Comparison of ENCODE assay signal across 8 cellular contexts in the genomic region with DNA sequence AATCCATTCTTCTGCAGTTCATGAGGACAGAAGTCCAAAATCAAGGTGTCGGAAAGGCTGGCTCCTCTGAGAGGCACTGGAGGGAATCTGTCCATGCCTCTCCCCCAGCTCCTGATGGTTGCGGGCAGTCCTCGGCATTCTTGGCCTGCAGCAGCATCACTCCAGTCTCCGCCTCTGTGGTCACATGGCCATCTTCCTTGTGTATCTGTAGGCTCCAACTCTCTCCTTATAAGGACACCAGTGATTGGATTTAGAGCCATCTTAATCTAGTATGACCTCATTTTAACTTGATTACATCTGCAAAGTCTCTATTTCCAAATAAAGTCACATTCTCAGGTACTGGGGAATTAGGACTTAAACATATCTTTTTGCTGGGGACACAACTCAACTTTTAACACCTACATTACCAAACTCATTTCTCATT. TPM values are rescaled to one million over a fixed set of nuclear protein-coding genes. Genes with fewer than 3 reads are reported as not detected.
A peak's percentile ranks its signal among the peaks of the same experiment; 100 is the strongest.
DNase-seq lines count a peak whose midpoint lies in the region; ATAC-seq and TF ChIP-seq lines count a peak whose summit lies in the region.

No MANE protein-coding gene starts in this region.

- no peaks in the 10 kb centered on the region for H3K36me3 Mint-ChIP-seq in neural crest cell (ENCODE audit: low read depth)
- H3K36me3 Mint-ChIP-seq in activated naive CD4-positive, alpha-beta T cell treated with anti-CD3 and anti-CD28 coated beads, Interleukin-2, amount 10 ng/mL, durations not matched to agents 7 days and 5 days: no peaks in the 10 kb centered on the region

- no peaks in the 10 kb centered on the region for H3K27me3 ChIP-seq in AG04450 (ENCODE audit: control insufficient read depth, insufficient read depth, low read length)

- no peaks in the 10 kb centered on the region for H3K9me3 ChIP-seq in AG04450 (ENCODE audit: control insufficient read depth, insufficient read depth, low read length)

- no peak for ATAC-seq in esophagus mucosa

- TF ChIP-seq CTCF in AG04450 (IDR thresholded peaks at IDR 0.05; ENCODE audit: low read depth, low read length) (no peak), fibroblast of pulmonary artery (IDR thresholded peaks at IDR 0.05; ENCODE audit: low read length, missing control alignments) (no peak), neural crest cell (conservative IDR thresholded peaks at IDR 0.05) (no peak)

- peak overlapping the region; percentile 98 for H3K27ac ChIP-seq in AG04450 (ENCODE audit: low read depth, low read length)

- no peaks in the 10 kb centered on the region for H3K27me3 Mint-ChIP-seq in neural crest cell (ENCODE audit: low read depth)
- H3K27me3 Mint-ChIP-seq in activated naive CD4-positive, alpha-beta T cell treated with anti-CD3 and anti-CD28 coated beads, Interleukin-2, amount 10 ng/mL, durations not matched to agents 7 days and 5 days: peaks cover 11% of the 10 kb centered on the region

- H3K9me3 Mint-ChIP-seq in neural crest cell: no peaks in the 10 kb centered on the region
- no peaks in the 10 kb centered on the region for H3K9me3 Mint-ChIP-seq in activated naive CD4-positive, alpha-beta T cell treated with anti-CD3 and anti-CD28 coated beads, Interleukin-2, amount 10 ng/mL, durations not matched to agents 7 days and 5 days

- peaks cover 50% of the 10 kb centered on the region for H3K4me1 Mint-ChIP-seq in neural crest cell
- H3K4me1 Mint-ChIP-seq in activated naive CD4-positive, alpha-beta T cell treated with anti-CD3 and anti-CD28 coated beads, Interleukin-2, amount 10 ng/mL, durations not matched to agents 7 days and 5 days: no peaks in the 10 kb centered on the region

- POLR2A ChIA-PET in AG04450 (lab: Yijun Ruan, JAX): interaction anchor here (0.7 kb wide), 1 partner anchor 23 kb away, joined by 4 read pairs; no protein-coding TSS in a partner anchor

- peak overlapping the region; percentile 17 for H3K4me3 Mint-ChIP-seq in neural crest cell
- no peak overlapping the region for H3K4me3 Mint-ChIP-seq in activated naive CD4-positive, alpha-beta T cell treated with anti-CD3 and anti-CD28 coated beads, Interleukin-2, amount 10 ng/mL, durations not matched to agents 7 days and 5 days

- H3K27ac Mint-ChIP-seq in neural crest cell (ENCODE audit: unreplicated experiment): no peak overlapping the region
- H3K27ac Mint-ChIP-seq in activated naive CD4-positive, alpha-beta T cell treated with anti-CD3 and anti-CD28 coated beads, Interleukin-2, amount 10 ng/mL, durations not matched to agents 7 days and 5 days: no peak overlapping the region

- CTCF ChIA-PET in AG04450 (lab: Charles Lee): interaction anchor here (1.4 to 1.9 kb wide), 2 partner anchors 10 to 215 kb away, joined by 5 to 14 read pairs; no protein-coding TSS in a partner anchor
- CTCF ChIA-PET in activated naive CD4-positive, alpha-beta T cell treated with anti-CD3 and anti-CD28 coated beads, Interleukin-2, amount 10 ng/mL, durations not matched to agents 7 days and 5 days (lab: Charles Lee): interaction anchor here (1.3 kb wide), 1 partner anchor 555 kb away, joined by 4 read pairs; no protein-coding TSS in a partner anchor

- no peak overlapping the region for H3K4me3 ChIP-seq in AG04450 (ENCODE audit: low read depth, low read length)
- H3K4me3 ChIP-seq in fibroblast of pulmonary artery (replicated peaks; ENCODE audit: low read depth, low read length): no peak overlapping the region

- DNase-seq in AG04450 (ENCODE audit: low read depth, low spot score) (peak; percentile 93), OCI-M1 (lab: John Stamatoyannopoulos, UW) (peak; percentile 25), fibroblast of pulmonary artery (ENCODE audit: low read depth) (peak; percentile 96), neural crest cell (ENCODE audit: low read depth, low spot score) (no peak), dedifferentiated amniotic fluid mesenchymal stem cell (ENCODE audit: extremely low spot score) (no peak), DMS79 (lab: John Stamatoyannopoulos, UW) (no peak)
- no peak for DNase-seq in activated naive CD4-positive, alpha-beta T cell treated with anti-CD3 and anti-CD28 coated beads, Interleukin-2, amount 10 ng/mL, durations not matched to agents 7 days and 5 days

RNA-seq across cellular contexts. Expression of gene FLNB, which starts 56.0 kb away (rescaled TPM):
- 89.6 and 90.4 TPM in 2 replicates for polyA plus RNA-seq in AG04450 (2011; rRNA removed)
- 265 and 295 TPM in 2 replicates for polyA minus RNA-seq in AG04450 (2011; rRNA and poly(A)+ RNA removed)
- total RNA-seq in neural crest cell (39.4 and 40.4 TPM in 2 replicates), esophagus mucosa (124 TPM)

Comparison
In these comparisons a context has a peak if more than half of its experiments do, and no peak if none do; other contexts are left out.
1. DNase-seq: peak in AG04450 (single experiment), OCI-M1 (single experiment) and fibroblast of pulmonary artery (single experiment); none in neural crest cell (single experiment), dedifferentiated amniotic fluid mesenchymal stem cell (single experiment), DMS79 (single experiment) and activated naive CD4-positive, alpha-beta T cell treated with anti-CD3 and anti-CD28 coated beads, Interleukin-2, amount 10 ng/mL, durations not matched to agents 7 days and 5 days (single experiment).